ENCODE assay signal across 16 cellular contexts in the genomic region with DNA sequence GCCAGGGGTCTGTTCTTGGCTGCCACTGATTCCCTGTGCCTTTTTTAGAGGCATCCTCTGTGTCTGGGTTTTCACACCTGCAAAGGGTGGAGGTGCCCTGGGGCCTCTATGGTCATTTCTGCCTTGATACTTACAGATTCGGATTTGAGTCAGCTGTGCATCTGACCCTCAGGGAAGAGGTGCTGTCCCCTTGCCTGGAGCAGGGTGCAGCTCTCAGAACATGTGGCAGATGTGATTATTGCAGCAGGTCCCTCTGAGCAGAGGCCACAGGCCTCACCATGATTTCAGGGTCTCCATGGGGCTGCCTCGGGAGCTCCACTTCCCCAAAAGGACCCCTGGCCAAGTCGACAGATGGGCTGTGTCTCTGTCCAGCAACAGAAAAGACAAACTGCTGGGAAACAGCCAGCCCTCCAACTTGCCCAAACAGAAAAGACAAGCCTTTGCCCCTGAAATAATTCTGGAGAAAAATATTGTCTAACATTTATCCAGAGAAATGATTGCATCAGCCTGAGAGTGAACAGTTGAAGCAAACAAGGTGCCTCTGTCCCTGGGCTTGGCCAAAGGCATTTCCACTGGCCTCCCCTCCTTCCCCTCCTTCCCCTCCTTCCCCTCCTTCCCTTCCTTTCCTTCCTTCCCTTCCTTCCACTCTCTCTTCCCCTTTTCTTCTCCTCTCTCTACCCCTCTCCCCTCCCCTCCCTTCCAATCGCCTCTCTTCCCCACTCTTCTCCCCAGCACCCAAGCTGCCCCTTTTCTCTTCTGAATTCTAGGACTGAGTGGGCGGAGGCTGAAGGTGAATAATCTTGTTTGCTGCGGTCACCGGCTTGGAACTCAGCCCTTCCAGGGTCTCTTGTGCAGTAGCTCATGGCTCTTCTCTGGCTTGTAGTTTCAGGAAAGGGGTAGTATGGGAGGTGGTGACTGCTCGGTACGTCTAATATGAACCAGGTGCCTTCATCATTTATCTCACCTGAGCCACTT. TPM values are rescaled to one million over a fixed set of nuclear protein-coding genes. Genes with fewer than 3 reads are reported as not detected.
DNase-seq lines count a peak whose midpoint lies in the region; ATAC-seq and TF ChIP-seq lines count a peak whose summit lies in the region.
"Had no signal": no experiment of that assay in that cellular context is flagged by ENCODE, and none has a peak within 500 bp of the region (broad histone marks: within the 10 kb centered on the region; RNA-seq: fewer than 3 reads in every experiment).

No MANE protein-coding gene starts in this region.

- no peak overlapping the region for H3K4ac ChIP-seq in mesendoderm (ENCODE audit: low read depth, low read length)

- H3K27me3 Mint-ChIP-seq in WTC11 (ENCODE audit: low read depth), result peaks cover 7% of the 10 kb centered on the region
- no peaks in the 10 kb centered on the region for H3K27me3 Mint-ChIP-seq in type B pancreatic cell
- H3K27me3 Mint-ChIP-seq: activated CD4-positive, alpha-beta memory T cell treated with anti-CD3 and anti-CD28 coated beads for 36 hours had no signal

- POLR2A ChIA-PET in WTC11 (lab: Charles Lee), result no interaction called here

- H3K9me3 Mint-ChIP-seq in WTC11 (peaks cover 36% of the 10 kb centered on the region), type B pancreatic cell (peaks cover 5% of the 10 kb centered on the region)

- H3K4me2 ChIP-seq in fibroblast of lung (ENCODE audit: extremely low read depth, insufficient read depth, low read length), result no peak overlapping the region
- no peak overlapping the region for H3K4me2 ChIP-seq in mesendoderm (ENCODE audit: low read length)

- no peak overlapping the region for H2BK15ac ChIP-seq in mesendoderm (replicated peaks; ENCODE audit: low read depth)

- DNase-seq in WTC11 (ENCODE audit: low spot score) (no peak), fibroblast of lung (ENCODE audit: low read depth in 2 of 2) (peak; percentile 51 to 81), mesenteric fat pad (ENCODE audit: low spot score) (peak; percentile 79), type B pancreatic cell (ENCODE audit: extremely low spot score, unreplicated experiment) (no peak), mesendoderm (no peak), GM19240 (ENCODE audit: insufficient read length, low spot score) (no peak)
- DNase-seq in activated CD8-positive, alpha-beta memory T cell treated with anti-CD3 and anti-CD28 coated beads, Interleukin-2, amount 50 U/mL, for 48 hours, result no peak
- DNase-seq: activated CD4-positive, alpha-beta memory T cell treated with anti-CD3 and anti-CD28 coated beads for 36 hours; H9; Karpas-422; midbrain; NCI-H510A treated with DMSO at 0.1 percent for 48 hours; psoas muscle; stimulated activated CD4-positive, alpha-beta T cell treated with anti-CD3 and anti-CD28 coated beads, Interleukin-2, amount 100 ng/mL, for 24 hours had no signal

- H3K4me1 Mint-ChIP-seq in WTC11, result no peaks in the 10 kb centered on the region
- H3K4me1 Mint-ChIP-seq in type B pancreatic cell (ENCODE audit: unreplicated experiment), result peaks cover 4% of the 10 kb centered on the region

- no peaks in the 10 kb centered on the region for H3K9me3 ChIP-seq in fibroblast of lung (ENCODE audit: control insufficient read depth, insufficient read depth, low read depth, low read length)

- H4K8ac ChIP-seq in mesendoderm (ENCODE audit: low read depth, low read length), result no peak overlapping the region

- H3K9ac ChIP-seq in fibroblast of lung (ENCODE audit: insufficient read depth, low read length) (no peak overlapping the region), mesendoderm (ENCODE audit: low read length) (no peak overlapping the region)

- H3K79me2 ChIP-seq in fibroblast of lung (ENCODE audit: control insufficient read depth, insufficient read depth, low read length) (no peaks in the 10 kb centered on the region), mesendoderm (ENCODE audit: control insufficient read depth, insufficient read depth, low read length) (no peaks in the 10 kb centered on the region)

- H3K27me3 ChIP-seq in fibroblast of lung (ENCODE audit: control insufficient read depth, insufficient read depth, low read length) (no peaks in the 10 kb centered on the region), mesendoderm (ENCODE audit: insufficient read depth, low read length, poor library complexity) (no peaks in the 10 kb centered on the region)

- H3K79me1 ChIP-seq in mesendoderm (ENCODE audit: low read length), result no peaks in the 10 kb centered on the region

- no CpG with 5 or more reads among the region's 9 CpGs for WGBS in mesendoderm (ENCODE audit: extremely low coverage, insufficient coverage, low lambda C conversion rate)

- no peak overlapping the region for H2BK5ac ChIP-seq in mesendoderm (ENCODE audit: low read length)

- H3K4me1 ChIP-seq in fibroblast of lung (ENCODE audit: control insufficient read depth, extremely low read depth, insufficient read depth, low read length) (no peaks in the 10 kb centered on the region), mesendoderm (ENCODE audit: control insufficient read depth, low read depth, low read length) (no peaks in the 10 kb centered on the region)
- H3K4me1 ChIP-seq: psoas muscle had no signal

- H3K4me3 ChIP-seq in fibroblast of lung (replicated peaks in 1 of 4; ENCODE audit: control extremely low read depth in 1 of 4, insufficient read depth in 1 of 4, low read depth in 3 of 4, low read length in 4 of 4), result no peak overlapping the region
- no peak overlapping the region for H3K4me3 ChIP-seq in mesendoderm (ENCODE audit: low read length)
- H3K4me3 ChIP-seq: psoas muscle had no signal

- H3K36me3 ChIP-seq in fibroblast of lung (ENCODE audit: control insufficient read depth, insufficient read depth, low read length), result no peaks in the 10 kb centered on the region
- H3K36me3 ChIP-seq in mesendoderm (ENCODE audit: control insufficient read depth, insufficient read depth, low read length), result no peaks in the 10 kb centered on the region

- H3K27ac ChIP-seq in fibroblast of lung (ENCODE audit: insufficient read depth, low read length) (no peak overlapping the region), mesendoderm (ENCODE audit: low read depth, low read length) (no peak overlapping the region)
- H3K27ac ChIP-seq: psoas muscle had no signal

- CTCF ChIA-PET in WTC11 (lab: Charles Lee), result no interaction called here

- H4K20me1 ChIP-seq in fibroblast of lung (ENCODE audit: control insufficient read depth, extremely low read depth, insufficient read depth, low read length), result no peaks in the 10 kb centered on the region

- ATAC-seq in WTC11 (no peak), HG03097 (IDR thresholded peaks at IDR 0.05; ENCODE audit: low FRiP score, unreplicated experiment) (no peak)

- H2AK5ac ChIP-seq in mesendoderm (ENCODE audit: low read length), result no peak overlapping the region

- H3K4me3 Mint-ChIP-seq in WTC11, result no peak overlapping the region
- no peak overlapping the region for H3K4me3 Mint-ChIP-seq in type B pancreatic cell
- H3K4me3 Mint-ChIP-seq: activated CD4-positive, alpha-beta memory T cell treated with anti-CD3 and anti-CD28 coated beads for 36 hours; H9 had no signal

- no peak overlapping the region for H2BK120ac ChIP-seq in mesendoderm (ENCODE audit: low read depth, low read length)

- no peak overlapping the region for H3K23ac ChIP-seq in mesendoderm (ENCODE audit: low read length)

- H2AFZ ChIP-seq in fibroblast of lung (ENCODE audit: low read length), result no peak overlapping the region

- TF ChIP-seq CTCF in WTC11 (IDR thresholded peaks at IDR 0.05) (no peak), fibroblast of lung (conservative IDR thresholded peaks at IDR 0.05 in 1 of 2, IDR thresholded peaks at IDR 0.05 in 1 of 2; ENCODE audit: low read depth in 1 of 2, low read length in 2 of 2) (no peak), type B pancreatic cell (conservative IDR thresholded peaks at IDR 0.05) (no peak)

- H4K5ac ChIP-seq in mesendoderm (ENCODE audit: low read length), result no peak overlapping the region

- H3K18ac ChIP-seq in mesendoderm (ENCODE audit: low read length), result no peak overlapping the region

- no peak overlapping the region for H3K27ac Mint-ChIP-seq in WTC11
- H3K27ac Mint-ChIP-seq in type B pancreatic cell, result peak overlapping the region; percentile 52
- H3K27ac Mint-ChIP-seq: activated CD4-positive, alpha-beta memory T cell treated with anti-CD3 and anti-CD28 coated beads for 36 hours; activated T-helper 2 cell treated with anti-CD3 and anti-CD28 coated beads, Interferon-gamma antibody, Interleukin-2, Interleukin-4, amounts not matched to agents 10 μg/mL and 5 μg/mL and 100 μg/mL, durations not matched to agents 14 hours and 24 hours and 36 hours; H9 had no signal

- H3K36me3 Mint-ChIP-seq in WTC11, result peaks cover 10% of the 10 kb centered on the region
- H3K36me3 Mint-ChIP-seq in type B pancreatic cell, result no peaks in the 10 kb centered on the region
- H3K36me3 Mint-ChIP-seq: activated CD4-positive, alpha-beta memory T cell treated with anti-CD3 and anti-CD28 coated beads for 36 hours had no signal

- no peak overlapping the region for H3K56ac ChIP-seq in mesendoderm (ENCODE audit: low read length)

TF ChIP-seq in WTC11, 78 proteins besides CTCF, POLR2A, EP300 and RAD21 (continues in another document):
- TF ChIP-seq FOXK1 (CRISPR knock-in tag; IDR thresholded peaks at IDR 0.05) (no peak), JUN (CRISPR knock-in tag; IDR thresholded peaks at IDR 0.05) (no peak), ZNF423 (CRISPR knock-in tag; IDR thresholded peaks at IDR 0.05) (no peak), GABPB1 (CRISPR knock-in tag; IDR thresholded peaks at IDR 0.05) (peak; percentile 81)

RNA-seq across cellular contexts. Expression of a gene that starts 0.7 kb away (rescaled TPM):
- total RNA-seq in WTC11 (2021) (2.7 to 3.5 TPM (median 3.0 TPM) in 3 replicates), fibroblast of lung (0.50 and 7.2 TPM in 2 replicates), mesenteric fat pad (139 TPM), type B pancreatic cell (ENCODE audit: low replicate concordance) (3.5 and 7.1 TPM in 2 replicates)
- 0.05 and 0.47 TPM in 2 replicates for polyA plus RNA-seq in fibroblast of lung
- 0.18 and 0.71 TPM in 2 replicates for polyA plus RNA-seq in fibroblast of lung (2012)
- polyA minus RNA-seq in fibroblast of lung (ENCODE audit: low replicate concordance), result not detected in 2 replicates
- not detected for polyA plus RNA-seq in mesendoderm (2013, experiment 1 of 2)
- 0.03 TPM for polyA plus RNA-seq in mesendoderm (2013, experiment 2 of 2)
- total RNA-seq: activated CD4-positive, alpha-beta memory T cell treated with anti-CD3 and anti-CD28 coated beads for 36 hours; activated T-helper 2 cell treated with anti-CD3 and anti-CD28 coated beads, Interferon-gamma antibody, Interleukin-2, Interleukin-4, amounts not matched to agents 10 μg/mL and 5 μg/mL and 100 μg/mL, durations not matched to agents 14 hours and 24 hours and 36 hours; H9 had no signal

RNA-seq across cellular contexts. Expression of a gene that starts 31.6 kb away (rescaled TPM):
- total RNA-seq in WTC11 (2021) (1.5 to 3.2 TPM (median 2.2 TPM) in 3 replicates), fibroblast of lung (not detected in 2 replicates), mesenteric fat pad (0.48 TPM), type B pancreatic cell (ENCODE audit: low replicate concordance) (4.9 and 7.7 TPM in 2 replicates)
- polyA plus RNA-seq in fibroblast of lung, result not detected in 2 replicates
- polyA plus RNA-seq in fibroblast of lung (2012), result not detected in 2 replicates
- polyA minus RNA-seq in fibroblast of lung (ENCODE audit: low replicate concordance), result 10.9 TPM in 1 of 2 replicates, not detected in the other
- polyA plus RNA-seq in mesendoderm (2013, experiment 1 of 2), result 1.7 TPM
- polyA plus RNA-seq in mesendoderm (2013, experiment 2 of 2), result 1.8 TPM
- total RNA-seq: activated CD4-positive, alpha-beta memory T cell treated with anti-CD3 and anti-CD28 coated beads for 36 hours; activated T-helper 2 cell treated with anti-CD3 and anti-CD28 coated beads, Interferon-gamma antibody, Interleukin-2, Interleukin-4, amounts not matched to agents 10 μg/mL and 5 μg/mL and 100 μg/mL, durations not matched to agents 14 hours and 24 hours and 36 hours had no signal

RNA-seq across cellular contexts. Expression of a gene that starts 51.6 kb away (rescaled TPM):
- 0.14 to 0.25 TPM in 2 of 3 replicates, not detected in the other for total RNA-seq in WTC11 (2021)
- total RNA-seq in fibroblast of lung, result not detected in 2 replicates
- not detected in 2 replicates for polyA plus RNA-seq in fibroblast of lung
- polyA plus RNA-seq in fibroblast of lung (2012), result not detected in 2 replicates
- not detected in 2 replicates for polyA minus RNA-seq in fibroblast of lung (ENCODE audit: low replicate concordance)
- total RNA-seq in mesenteric fat pad, result not detected
- total RNA-seq in type B pancreatic cell (ENCODE audit: low replicate concordance), result 1.4 TPM in 2 replicates
- not detected for polyA plus RNA-seq in mesendoderm (2013, experiment 1 of 2)
- polyA plus RNA-seq in mesendoderm (2013, experiment 2 of 2), result not detected
- total RNA-seq: activated CD4-positive, alpha-beta memory T cell treated with anti-CD3 and anti-CD28 coated beads for 36 hours; activated T-helper 2 cell treated with anti-CD3 and anti-CD28 coated beads, Interferon-gamma antibody, Interleukin-2, Interleukin-4, amounts not matched to agents 10 μg/mL and 5 μg/mL and 100 μg/mL, durations not matched to agents 14 hours and 24 hours and 36 hours; H9; psoas muscle had no signal
- polyA plus RNA-seq: psoas muscle had no signal

Comparison
In these comparisons a context has a peak if more than half of its experiments do, and no peak if none do; other contexts are left out.
1. DNase-seq: peak in fibroblast of lung (2 of 2) and mesenteric fat pad (single experiment); none in WTC11 (single experiment), type B pancreatic cell (single experiment), mesendoderm (single experiment), activated CD8-positive, alpha-beta memory T cell treated with anti-CD3 and anti-CD28 coated beads, Interleukin-2, amount 50 U/mL, for 48 hours (single experiment) and GM19240 (single experiment).
2. RNA of a gene that starts 0.7 kb away (total RNA-seq): 139 TPM in mesenteric fat pad (single experiment); 3.5 to 7.1 TPM in type B pancreatic cell, 2.7 to 3.5 TPM in WTC11 and 0.50 to 7.2 TPM in fibroblast of lung; every median in the first group is over 10 times any median in the second.